Comparison of ENCODE assay signal across 16 cellular contexts in genomic region chr2:55621802-55622201, GRCh38. TPM values are rescaled to one million over a fixed set of nuclear protein-coding genes. Genes with fewer than 3 reads are reported as not detected.
DNase-seq lines count a peak whose midpoint lies in the region; ATAC-seq, FAIRE-seq and TF ChIP-seq lines count a peak whose summit lies in the region.
"Had no signal": no experiment of that assay in that cellular context is flagged by ENCODE, and none has a peak within 500 bp of the region (broad histone marks: within the 10 kb centered on the region; RNA-seq: fewer than 3 reads in every experiment).

No MANE protein-coding gene starts in this region.

- H3K27ac ChIP-seq in BLaER1 (no peak overlapping the region), GM12878 (ENCODE audit: control insufficient read depth, insufficient read depth) (no peak overlapping the region)
- H3K27ac ChIP-seq in BLaER1 treated with 17β-estradiol and CSF1 and Interleukin-3, amounts not matched to agents 10 nM and 100 nM: no peak overlapping the region
- H3K27ac ChIP-seq: A549, GM23248, KMS-11 had no signal

- TF ChIP-seq EP300 in GM12878 (IDR thresholded peaks at IDR 0.05; ENCODE audit: borderline replicate concordance in 1 of 2, control insufficient read depth in 1 of 2, low read depth in 2 of 2, low read length in 2 of 2): no peak

- no peak for TF ChIP-seq POLR2A in GM12878 (IDR thresholded peaks at IDR 0.05; ENCODE audit: low read depth, low read length)

- 90% methylated on average over 7 of the region's 7 CpGs for WGBS in GM12878 (ENCODE audit: insufficient coverage, insufficient replicate concordance, low lambda C conversion rate, missing lambda C conversion rate)

- H3K9me3 ChIP-seq in BLaER1: no peaks in the 10 kb centered on the region
- no peaks in the 10 kb centered on the region for H3K9me3 ChIP-seq in BLaER1 treated with 17β-estradiol and CSF1 and Interleukin-3, amounts not matched to agents 10 nM and 100 nM (replicated peaks in 1 of 11)
- no peaks in the 10 kb centered on the region for H3K9me3 ChIP-seq in GM12878 (replicated peaks; ENCODE audit: control insufficient read depth, insufficient read depth, low read length)
- H3K9me3 ChIP-seq: A549 had no signal

- POLR2A ChIA-PET in GM12878 (lab: Charles Lee): interaction anchor here (0.6 kb wide), 1 partner anchor 9 kb away, joined by 4 read pairs; no protein-coding TSS in a partner anchor
- POLR2A ChIA-PET in activated CD4-positive, alpha-beta T cell treated with anti-CD3 and anti-CD28 coated beads, Interleukin-2, amount 10 ng/mL, durations not matched to agents 7 days and 5 days (lab: Charles Lee): no interaction called here

- ATAC-seq in GM12878 (no peak), GM21360 (IDR thresholded peaks at IDR 0.05; ENCODE audit: unreplicated experiment) (no peak)
- ATAC-seq: A549 had no signal

- CTCF ChIA-PET in GM12878 (lab: Yijun Ruan, JAX): interaction anchor here (1.2 kb wide), 1 partner anchor 31 kb away, joined by 3 read pairs; no protein-coding TSS in a partner anchor
- CTCF ChIA-PET in activated CD4-positive, alpha-beta T cell treated with anti-CD3 and anti-CD28 coated beads, Interleukin-2, amount 10 ng/mL, durations not matched to agents 7 days and 5 days (lab: Charles Lee): no interaction called here

- H3K4me2 ChIP-seq in BLaER1 (peak overlapping the region; percentile 96), GM12878 (ENCODE audit: control insufficient read depth, insufficient read depth) (peak overlapping the region; percentile 25)
- H3K4me2 ChIP-seq in BLaER1 treated with 17β-estradiol and CSF1 and Interleukin-3, amounts not matched to agents 10 nM and 100 nM: peak overlapping the region in 10 of 11 experiments; percentile 1 to 97 (median 10); a peak in 8 of 22 replicates
- H3K4me2 ChIP-seq: A549, KMS-11 had no signal

- SMC1A ChIA-PET in GM12878 (lab: Charles Lee; ENCODE audit: uncharacterized antibody, unreplicated experiment): no interaction called here

- H3K27me3 ChIP-seq in BLaER1 (no peaks in the 10 kb centered on the region), GM12878 (replicated peaks in 1 of 2; ENCODE audit: control insufficient read depth in 2 of 2, insufficient read depth in 2 of 2, low read length in 1 of 2) (no peaks in the 10 kb centered on the region)
- no peaks in the 10 kb centered on the region for H3K27me3 ChIP-seq in BLaER1 treated with 17β-estradiol and CSF1 and Interleukin-3, amounts not matched to agents 10 nM and 100 nM

- no peaks in the 10 kb centered on the region for H3K36me3 Mint-ChIP-seq in neural crest cell (ENCODE audit: low read depth)
- H3K36me3 Mint-ChIP-seq in activated CD4-positive, alpha-beta T cell treated with anti-CD3 and anti-CD28 coated beads, Interleukin-2, amount 10 ng/mL, durations not matched to agents 7 days and 5 days (ENCODE audit: low read depth): peaks cover 21% of the 10 kb centered on the region

- H3K9ac ChIP-seq in BLaER1 (no peak overlapping the region), GM12878 (ENCODE audit: control insufficient read depth, insufficient read depth, low read length) (no peak overlapping the region)
- peak overlapping the region in 2 of 11 experiments; percentile 4 to 11; a peak in 1 of 22 replicates for H3K9ac ChIP-seq in BLaER1 treated with 17β-estradiol and CSF1 and Interleukin-3, amounts not matched to agents 10 nM and 100 nM
- H3K9ac ChIP-seq: GM23248, KMS-11 had no signal

- H3K4me1 ChIP-seq in BLaER1 (peaks cover 39% of the 10 kb centered on the region), GM12878 (ENCODE audit: control insufficient read depth, insufficient read depth, low read length) (peaks cover 3% of the 10 kb centered on the region)
- peaks cover 31 to 49% (median 34%) of the 10 kb centered on the region in 10 experiments for H3K4me1 ChIP-seq in BLaER1 treated with 17β-estradiol and CSF1 and Interleukin-3, amounts not matched to agents 10 nM and 100 nM

- in situ Hi-C loops in GM12878 (cut with MboI): no loop called here

- DNase-seq in GM12878 (ENCODE audit: low read depth, low spot score) (no peak), neural crest cell (ENCODE audit: low read depth, low spot score) (no peak), T1000 (lab: John Stamatoyannopoulos, UW) (no peak)
- DNase-seq in activated CD4-positive, alpha-beta T cell treated with anti-CD3 and anti-CD28 coated beads, Interleukin-2, amount 10 ng/mL, durations not matched to agents 7 days and 5 days: no peak
- DNase-seq: CD4-positive, alpha-beta memory T cell; DMS153; DMS79 treated with DMSO at 0.1 percent for 48 hours; GF-D8; GM23248; H7 had no signal

- H3K27ac Mint-ChIP-seq in neural crest cell (ENCODE audit: unreplicated experiment): no peak overlapping the region
- H3K27ac Mint-ChIP-seq in activated CD4-positive, alpha-beta T cell treated with anti-CD3 and anti-CD28 coated beads, Interleukin-2, amount 10 ng/mL, durations not matched to agents 7 days and 5 days: no peak overlapping the region

- no peaks in the 10 kb centered on the region for H3K9me3 Mint-ChIP-seq in neural crest cell
- no peaks in the 10 kb centered on the region for H3K9me3 Mint-ChIP-seq in activated CD4-positive, alpha-beta T cell treated with anti-CD3 and anti-CD28 coated beads, Interleukin-2, amount 10 ng/mL, durations not matched to agents 7 days and 5 days
- H3K9me3 Mint-ChIP-seq: CD4-positive, alpha-beta memory T cell; IgD-negative memory B cell had no signal

- H3K79me2 ChIP-seq in GM12878 (ENCODE audit: control insufficient read depth, insufficient read depth, low read length): peaks cover 59% of the 10 kb centered on the region

- intact Hi-C loops in GM12878 (cut with micrococcal nuclease; ENCODE audit: unreplicated experiment): no loop called here

- no peaks in the 10 kb centered on the region for H3K27me3 Mint-ChIP-seq in neural crest cell (ENCODE audit: low read depth)
- no peaks in the 10 kb centered on the region for H3K27me3 Mint-ChIP-seq in activated CD4-positive, alpha-beta T cell treated with anti-CD3 and anti-CD28 coated beads, Interleukin-2, amount 10 ng/mL, durations not matched to agents 7 days and 5 days
- H3K27me3 Mint-ChIP-seq: CD4-positive, alpha-beta memory T cell; IgD-negative memory B cell had no signal

- no peak for TF ChIP-seq RAD21 in GM12878 (IDR thresholded peaks at IDR 0.05; ENCODE audit: insufficient read depth, low read depth, low read length)

- no peak overlapping the region for H3K4me3 ChIP-seq in BLaER1
- no peak overlapping the region for H3K4me3 ChIP-seq in BLaER1 treated with 17β-estradiol and CSF1 and Interleukin-3, amounts not matched to agents 10 nM and 100 nM
- H3K4me3 ChIP-seq in GM12878: no peak overlapping the region
- H3K4me3 ChIP-seq: A549, GM23248 had no signal

- no peak for FAIRE-seq in GM12878 (lab: Jason Lieb, UNC)
- FAIRE-seq: A549 had no signal

- H3K4me3 Mint-ChIP-seq in neural crest cell: peak overlapping the region; percentile 54
- H3K4me3 Mint-ChIP-seq in activated CD4-positive, alpha-beta T cell treated with anti-CD3 and anti-CD28 coated beads, Interleukin-2, amount 10 ng/mL, durations not matched to agents 7 days and 5 days: no peak overlapping the region

- no TSS peak for BruUV-seq in GM12878 (replicated peaks; lab: Mats Ljungman, UMichigan)

- TF ChIP-seq CTCF in GM12878 (IDR thresholded peaks at IDR 0.05 in 2 of 3, conservative IDR thresholded peaks at IDR 0.05 in 1 of 3; ENCODE audit: control insufficient read depth in 2 of 3, extremely low read depth in 1 of 3, insufficient read depth in 1 of 3, low read depth in 3 of 3, low read length in 3 of 3): no peak
- TF ChIP-seq CTCF in neural crest cell (conservative IDR thresholded peaks at IDR 0.05): no peak

- RAD21 ChIA-PET in GM12878 (lab: Charles Lee; ENCODE audit: unreplicated experiment): no interaction called here

- H3K4me1 Mint-ChIP-seq in neural crest cell: peaks cover 5% of the 10 kb centered on the region
- peaks cover 43% of the 10 kb centered on the region for H3K4me1 Mint-ChIP-seq in activated CD4-positive, alpha-beta T cell treated with anti-CD3 and anti-CD28 coated beads, Interleukin-2, amount 10 ng/mL, durations not matched to agents 7 days and 5 days

- H4K20me1 ChIP-seq in BLaER1 (peaks cover 82% of the 10 kb centered on the region), GM12878 (ENCODE audit: control insufficient read depth, insufficient read depth) (0 out of 2 replicates have a peak, but pooled peaks cover 3% of the 10 kb centered on the region)
- peaks cover 28 to 79% (median 68%) of the 10 kb centered on the region in 11 experiments; a peak in 18 of 22 replicates for H4K20me1 ChIP-seq in BLaER1 treated with 17β-estradiol and CSF1 and Interleukin-3, amounts not matched to agents 10 nM and 100 nM

- no peak overlapping the region for H2AFZ ChIP-seq in GM12878 (ENCODE audit: control insufficient read depth, low read depth, low read length)
- H2AFZ ChIP-seq: GM23248 had no signal

- H3K36me3 ChIP-seq in BLaER1 (peaks cover 43% of the 10 kb centered on the region), GM12878 (ENCODE audit: control insufficient read depth in 2 of 2, insufficient read depth in 2 of 2, low read length in 1 of 2) (peaks cover 0 to 3% of the 10 kb centered on the region in 2 experiments; a peak in 1 of 4 replicates)
- peaks cover 17 to 57% (median 31%) of the 10 kb centered on the region in 11 experiments for H3K36me3 ChIP-seq in BLaER1 treated with 17β-estradiol and CSF1 and Interleukin-3, amounts not matched to agents 10 nM and 100 nM

TF ChIP-seq in GM12878, 131 proteins besides CTCF, POLR2A, EP300 and RAD21 (continues in another document):
- TF ChIP-seq RFX5 (IDR thresholded peaks at IDR 0.05; ENCODE audit: low read depth, low read length) (no peak), SIX5 (IDR thresholded peaks at IDR 0.05; ENCODE audit: low read depth, low read length, severe bottlenecking) (no peak)

RNA-seq across cellular contexts. Expression of gene PPP4R3B, which starts 4.4 kb away (rescaled TPM):
- total RNA-seq in GM12878 (2013; cell fraction: nucleolus; rRNA removed): 127 and 131 TPM in 2 replicates
- total RNA-seq in GM12878 (2014; rRNA removed): 48.1 and 58.5 TPM in 2 replicates
- 54.2 and 55.8 TPM in 2 replicates for total RNA-seq in GM12878 (2014; rRNA removed; fragmentation: Illumina TruSeq; extraction: Trizol)
- total RNA-seq in GM12878 (2021): 47.0 and 50.5 TPM in 2 replicates
- polyA plus RNA-seq in GM12878 (2011; ENCODE audit: low read depth): 14.2 TPM
- 42.3 and 65.1 TPM in 2 replicates for polyA plus RNA-seq in GM12878 (2011; rRNA removed)
- polyA plus RNA-seq in GM12878 (2011; cell fraction: cytosol; rRNA removed): 13.8 and 14.6 TPM in 2 replicates
- 20.4 and 24.6 TPM in 2 replicates for polyA plus RNA-seq in GM12878 (2011; cell fraction: nucleus; rRNA removed)
- polyA plus RNA-seq in GM12878 (2012): 26.3 and 32.9 TPM in 2 replicates
- polyA plus RNA-seq in GM12878 (2014; fragmentation: Illumina TruSeq; extraction: Trizol): 50.3 and 58.4 TPM in 2 replicates
- 10 to 100 TPM; 10.9 to 15.3 TPM for polyA plus RNA-seq in GM12878 (2014; fragmentation: Nextera tagmentation; extraction: Ambion mirVana)
- 25.8 and 28.3 TPM in 2 replicates for polyA plus RNA-seq in GM12878 (2014; rRNA removed)
- polyA plus RNA-seq in GM12878 (2016; fragmentation: Nextera tagmentation; extraction: Ambion mirVana): 10 to 100 TPM; 56.6 to 70.1 TPM
- polyA minus RNA-seq in GM12878 (2011; rRNA and poly(A)+ RNA removed): 27.5 and 35.2 TPM in 2 replicates
- polyA minus RNA-seq in GM12878 (2011; cell fraction: cytosol; rRNA and poly(A)+ RNA removed): 21.1 and 23.9 TPM in 2 replicates
- polyA minus RNA-seq in GM12878 (2011; cell fraction: nucleus; rRNA and poly(A)+ RNA removed): 25.9 and 44.9 TPM in 2 replicates
- total RNA-seq in neural crest cell: 50.4 and 62.0 TPM in 2 replicates
- 10 to 100 TPM; 76.1 to 80.9 TPM for total RNA-seq in activated CD4-positive, alpha-beta T cell treated with anti-CD3 and anti-CD28 coated beads, Interleukin-2, amount 10 ng/mL, durations not matched to agents 7 days and 5 days

Comparison
In these comparisons a context has a peak if more than half of its experiments do, and no peak if none do; other contexts are left out.
1. H3K4me2 ChIP-seq: peak in every context shown above with its lines; median percentile 96 in BLaER1; 25 in GM12878; 10 in BLaER1 treated with 17β-estradiol and CSF1 and Interleukin-3, amounts not matched to agents 10 nM and 100 nM.